In the genomic region with DNA sequence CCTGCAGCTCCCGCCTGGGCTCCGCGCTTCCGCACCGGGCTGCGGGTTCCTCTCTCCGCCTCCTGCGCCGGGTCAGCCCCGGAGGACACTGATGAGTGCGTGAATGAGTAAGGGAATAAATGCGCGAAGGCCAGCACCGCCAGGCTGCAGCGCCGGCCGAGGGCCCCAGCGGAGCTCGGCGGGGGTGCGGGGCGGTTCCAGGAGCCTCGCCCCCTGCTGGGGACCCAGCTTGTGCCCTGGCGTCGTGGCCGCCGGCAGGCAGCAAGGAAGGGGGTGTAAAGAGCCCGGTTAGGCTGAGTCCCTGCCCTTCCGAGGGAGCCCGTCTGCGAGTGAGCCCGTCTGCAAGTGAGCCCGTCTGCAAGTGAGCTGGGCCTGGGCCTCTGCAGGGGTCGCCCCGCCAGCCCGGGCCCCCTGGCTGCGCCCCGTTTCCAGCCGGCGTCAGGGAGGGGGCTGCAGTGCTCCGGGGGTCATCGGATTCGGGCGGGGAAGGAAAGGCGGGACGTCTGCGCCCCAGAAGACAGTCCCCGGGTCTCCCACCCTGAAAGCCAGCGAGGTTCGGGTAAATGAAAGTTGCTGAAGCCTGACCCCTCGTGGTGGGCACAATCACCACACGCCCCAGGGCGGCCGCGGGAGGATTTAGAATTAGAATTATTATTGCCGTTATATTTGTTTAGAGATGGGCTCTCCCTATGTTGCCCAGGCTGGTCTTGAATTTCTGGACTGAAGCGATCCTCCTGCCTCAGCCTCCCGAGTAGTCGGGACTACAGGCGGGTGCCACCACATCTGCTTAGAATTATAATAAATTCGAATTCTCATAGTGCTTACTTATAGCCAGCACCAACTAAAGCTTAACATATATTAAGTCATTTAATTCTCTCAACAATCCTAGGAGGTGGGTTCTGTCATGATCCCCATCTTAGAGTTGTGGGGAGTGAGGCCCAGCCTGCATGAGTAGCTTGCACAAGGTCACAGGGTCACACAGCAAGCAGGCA, we compare ENCODE assay signal across 8 cellular contexts. TPM values are rescaled to one million over a fixed set of nuclear protein-coding genes. Genes with fewer than 3 reads are reported as not detected.
DNase-seq lines count a peak whose midpoint lies in the region; ATAC-seq and TF ChIP-seq lines count a peak whose summit lies in the region.

No MANE protein-coding gene starts in this region.

- H3K27ac ChIP-seq in esophagus (ENCODE audit: low read depth in 2 of 2, low read length in 1 of 2): peak overlapping the region in 1 of 2 donors; percentile 36

- TF ChIP-seq CTCF in GM10248 (IDR thresholded peaks at IDR 0.05; ENCODE audit: control extremely low read depth, extremely low read depth, low read depth, missing control alignments): peak; percentile 74

- WGBS in esophagus, 2 donors: 3 to 6% methylated on average over 61 of the region's 61 CpGs

- H3K27me3 ChIP-seq in esophagus (ENCODE audit: control insufficient read depth in 1 of 2, insufficient read depth in 2 of 2, low read length in 2 of 2) (no peaks in the 10 kb centered on the region), mucosa of stomach (ENCODE audit: control insufficient read depth, insufficient read depth, low read length) (peaks cover 12% of the 10 kb centered on the region)

- H3K4me3 ChIP-seq in esophagus (ENCODE audit: low read depth in 1 of 2, low read length in 2 of 2): peak overlapping the region; percentile 47 to 50
- no peak overlapping the region for H3K4me3 ChIP-seq in mucosa of stomach (ENCODE audit: low read length)

- H3K4me1 ChIP-seq in esophagus (ENCODE audit: control insufficient read depth in 2 of 2, insufficient read depth in 2 of 2, low read length in 1 of 2): peaks cover 0 to 4% of the 10 kb centered on the region in 2 donors
- peaks cover 3% of the 10 kb centered on the region for H3K4me1 ChIP-seq in mucosa of stomach (ENCODE audit: control insufficient read depth, insufficient read depth, low read length)

- peak; percentile 70 for ATAC-seq in HG02938 (IDR thresholded peaks at IDR 0.05; ENCODE audit: unreplicated experiment)
- ATAC-seq in GM18519 (IDR thresholded peaks at IDR 0.05; ENCODE audit: low FRiP score, unreplicated experiment): no peak

- POLR2A ChIA-PET in GM10248 (lab: Yijun Ruan, JAX): no interaction called here

- DNase-seq in GM10248 (ENCODE audit: extremely low spot score): peak; percentile 85
- peak; percentile 11 for DNase-seq in NOMO-1 treated with dmso at 0.1 percent for 144 hours (lab: John Stamatoyannopoulos, UW; ENCODE audit: unreplicated experiment)
- peak; percentile 75 for DNase-seq in activated T-cell treated with anti-CD3 and anti-CD28 coated beads for 4 hours
- peak; percentile 51 to 67 for DNase-seq in stimulated activated CD8-positive, alpha-beta memory T cell treated with anti-CD3 and anti-CD28 coated beads, Interleukin-7, amount 100 ng/mL, for 1 hour (ENCODE audit: low read depth in 2 of 2)

- CTCF ChIA-PET in GM10248 (lab: Yijun Ruan, JAX): interaction anchor here (0.7 to 3.9 kb wide), 47 partner anchors 9 to 435 kb away, joined by 3 to 77 read pairs (median 5); a partner anchor contains a TSS

- H3K9me3 ChIP-seq in esophagus (ENCODE audit: control insufficient read depth in 2 of 2, insufficient read depth in 1 of 2, low read depth in 1 of 2, low read length in 1 of 2) (no peaks in the 10 kb centered on the region), mucosa of stomach (ENCODE audit: control insufficient read depth, low read length) (no peaks in the 10 kb centered on the region)

- H3K36me3 ChIP-seq in esophagus (ENCODE audit: control insufficient read depth in 2 of 2, insufficient read depth in 2 of 2, low read length in 1 of 2): no peaks in the 10 kb centered on the region
- no peaks in the 10 kb centered on the region for H3K36me3 ChIP-seq in mucosa of stomach (ENCODE audit: control insufficient read depth, insufficient read depth, low read length)

- H3K9ac ChIP-seq in mucosa of stomach (ENCODE audit: low read length): peak overlapping the region; percentile 72

RNA-seq across cellular contexts. Expression of a gene that starts 8.6 kb away (rescaled TPM):
- polyA plus RNA-seq in esophagus: under 1 TPM in 1 of 2 donors, not detected in 1; 0.01 TPM

RNA-seq across cellular contexts. Expression of a gene that starts 38.7 kb away (rescaled TPM):
- under 1 TPM; 0.28 to 0.86 TPM for polyA plus RNA-seq in esophagus

Comparison
In these comparisons a context has a peak if more than half of its experiments do, and no peak if none do; other contexts are left out.
1. DNase-seq: peak in every context shown above with its lines; median percentile 85 in GM10248; 75 in activated T-cell treated with anti-CD3 and anti-CD28 coated beads for 4 hours; 59 in stimulated activated CD8-positive, alpha-beta memory T cell treated with anti-CD3 and anti-CD28 coated beads, Interleukin-7, amount 100 ng/mL, for 1 hour; 11 in NOMO-1 treated with dmso at 0.1 percent for 144 hours.